Comparison of ENCODE assay signal across 17 cellular contexts in the genomic region with DNA sequence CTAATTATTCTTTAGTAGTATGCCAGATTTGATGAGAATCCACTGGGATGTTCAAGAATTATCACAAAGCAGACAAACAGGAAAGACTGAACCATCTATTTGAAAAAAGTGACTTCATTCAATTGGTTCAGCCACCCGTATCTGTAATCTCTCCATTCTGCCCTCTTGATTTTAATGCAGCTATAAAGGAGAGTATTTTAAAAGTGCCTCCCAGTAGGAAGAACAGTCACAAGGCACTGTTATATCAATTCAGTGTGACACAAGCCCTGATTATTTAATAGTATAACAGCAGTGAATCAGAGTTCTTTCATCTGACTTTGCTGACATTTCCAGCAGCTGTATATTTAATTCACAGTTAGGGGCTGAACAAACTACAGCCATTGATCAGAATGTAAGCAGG.
"Had no signal": no experiment of that assay in that cellular context is flagged by ENCODE, and none has a peak within 500 bp of the region (broad histone marks: within the 10 kb centered on the region; RNA-seq: fewer than 3 reads in every experiment).

No MANE protein-coding gene starts in this region.

- H3K27me3 ChIP-seq: cardiac muscle cell, gastrocnemius medialis, pancreas, stomach, upper lobe of right lung had no signal

- ATAC-seq: activated CD8-positive, alpha-beta T cell treated with anti-CD3 and anti-CD28 coated beads for 36 hours; gastrocnemius medialis; heart right ventricle; pancreas; sciatic nerve; upper lobe of right lung had no signal

- H3K4me2 ChIP-seq: smooth muscle cell had no signal

- H3K4me1 ChIP-seq: gastrocnemius medialis, heart right ventricle, left ventricle myocardium inferior, pancreas, stomach, upper lobe of right lung had no signal

- DNase-seq: activated CD4-positive, alpha-beta T cell treated with anti-CD3 and anti-CD28 coated beads, Interleukin-2, amount 10 ng/mL, durations not matched to agents 24 days and 14 days; activated CD8-positive, alpha-beta T cell treated with anti-CD3 and anti-CD28 coated beads for 36 hours; activated naive CD4-positive, alpha-beta T cell treated with Interleukin-2 at 50 U/mL for 16 hours; activated naive CD8-positive, alpha-beta T cell treated with anti-CD3 and anti-CD28 coated beads, Interleukin-2, amount 10 ng/mL, durations not matched to agents 7 days and 5 days; activated T-cell treated with anti-CD3 and anti-CD28 coated beads, Interleukin-2, amount 50 U/mL, for 24 hours; gastrocnemius medialis; heart right ventricle; left ventricle myocardium inferior; mammary epithelial cell; pancreas; stimulated activated CD4-positive, alpha-beta T cell treated with anti-CD3 and anti-CD28 coated beads, Interleukin-4, amount 100 ng/mL, for 1 hour; stomach; T1000; upper lobe of right lung had no signal

- H3K36me3 ChIP-seq: cardiac muscle cell, gastrocnemius medialis, heart right ventricle, left ventricle myocardium inferior, pancreas, stomach, upper lobe of right lung had no signal

- H3K4me3 ChIP-seq: cardiac muscle cell, gastrocnemius medialis, heart right ventricle, left ventricle myocardium inferior, pancreas, smooth muscle cell, stomach, upper lobe of right lung had no signal

- H3K27ac ChIP-seq: cardiac muscle cell, gastrocnemius medialis, heart right ventricle, left ventricle myocardium inferior, pancreas, stomach, upper lobe of right lung had no signal

- H3K9me3 ChIP-seq: gastrocnemius medialis, heart right ventricle, left ventricle myocardium inferior, pancreas, stomach, upper lobe of right lung had no signal
